ENCODE assay signal across 32 cellular contexts in the genomic region with DNA sequence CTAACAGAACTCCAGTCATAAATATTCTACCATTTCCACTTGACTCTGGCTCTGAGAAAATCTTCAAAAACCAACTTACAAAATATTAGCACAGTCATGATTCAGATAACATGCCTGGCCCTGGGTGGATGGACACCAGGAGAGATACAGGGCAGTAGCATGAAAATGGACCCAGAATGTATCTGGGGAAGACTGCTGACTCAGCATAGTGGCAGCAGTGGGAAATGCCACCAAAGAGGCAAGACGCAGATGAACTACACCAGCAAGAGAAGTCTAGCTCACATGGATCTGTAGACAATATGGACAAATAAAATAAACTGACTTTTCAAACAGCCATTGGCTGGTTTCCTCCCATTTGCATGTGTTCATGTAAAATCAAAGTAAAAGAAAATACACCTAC.
"Had no signal": no experiment of that assay in that cellular context is flagged by ENCODE, and none has a peak within 500 bp of the region (broad histone marks: within the 10 kb centered on the region; RNA-seq: fewer than 3 reads in every experiment).

No MANE protein-coding gene starts in this region.

- FAIRE-seq: endometrium, endothelial cell of umbilical vein had no signal

- DNase-seq: activated CD4-positive, alpha-beta memory T cell treated with anti-CD3 and anti-CD28 coated beads for 36 hours; activated CD4-positive, alpha-beta T cell treated with anti-CD3 and anti-CD28 coated beads for 36 hours; activated CD4-positive, alpha-beta T cell treated with anti-CD3 and anti-CD28 coated beads, Interleukin-2, amount 10 ng/mL, durations not matched to agents 24 days and 14 days; activated CD4-positive, CD25-positive, alpha-beta regulatory T cell; activated CD4-positive, CD25-positive, alpha-beta regulatory T cell treated with anti-CD3 and anti-CD28 coated beads, Interleukin-2, amount 50 U/mL, for 72 hours; activated CD8-positive, alpha-beta memory T cell treated with anti-CD3 and anti-CD28 coated beads, Interleukin-2, amount 10 ng/mL, durations not matched to agents 7 days and 5 days; activated CD8-positive, alpha-beta memory T cell treated with anti-CD3 and anti-CD28 coated beads, Interleukin-2, amount 50 U/mL, for 4 hours; activated CD8-positive, alpha-beta T cell treated with anti-CD3 and anti-CD28 coated beads, Interleukin-2, amount 10 ng/mL, durations not matched to agents 7 days and 5 days; activated effector memory CD4-positive, alpha-beta T cell treated with anti-CD3 and anti-CD28 coated beads, Interleukin-2, amount 50 U/mL, for 16 hours; activated naive CD4-positive, alpha-beta T cell treated with anti-CD3 and anti-CD28 coated beads for 36 hours; activated naive CD8-positive, alpha-beta T cell treated with anti-CD3 and anti-CD28 coated beads for 36 hours; activated naive CD8-positive, alpha-beta T cell treated with anti-CD3 and anti-CD28 coated beads, Interleukin-2, amount 50 U/mL, for 24 hours; activated T-cell treated with anti-CD3 and anti-CD28 coated beads, Interleukin-2, amount 50 U/mL, for 1 hour; activated T-cell treated with anti-CD3 and anti-CD28 coated beads, Interleukin-2, amount 50 U/mL, for 48 hours; adrenal gland; amygdala; aorta; body of pancreas; caudate nucleus; colonic mucosa; effector CD8-positive, alpha-beta T cell; esophagus squamous epithelium; foreskin melanocyte; heart right ventricle; T-helper 2 cell had no signal

- H3K27me3 ChIP-seq: adrenal gland, body of pancreas, colonic mucosa, esophagus squamous epithelium, gastroesophageal sphincter, heart right ventricle had no signal

- H3K9me3 ChIP-seq: adrenal gland, body of pancreas, colonic mucosa, esophagus squamous epithelium, gastroesophageal sphincter, heart right ventricle had no signal

- H3K27ac ChIP-seq: adrenal gland, body of pancreas, colonic mucosa, epithelial cell of prostate, esophagus squamous epithelium, gastroesophageal sphincter, heart right ventricle had no signal

- H3K4me1 ChIP-seq: body of pancreas, colonic mucosa, esophagus squamous epithelium, gastroesophageal sphincter had no signal

- H3K27ac Mint-ChIP-seq: activated CD4-positive, alpha-beta memory T cell treated with anti-CD3 and anti-CD28 coated beads for 36 hours; activated CD4-positive, alpha-beta T cell treated with anti-CD3 and anti-CD28 coated beads for 36 hours; activated CD4-positive, alpha-beta T cell treated with anti-CD3 and anti-CD28 coated beads, Interleukin-2, amount 10 ng/mL, durations not matched to agents 24 days and 14 days; activated CD8-positive, alpha-beta memory T cell treated with anti-CD3 and anti-CD28 coated beads, Interleukin-2, amount 10 ng/mL, durations not matched to agents 7 days and 5 days; activated CD8-positive, alpha-beta T cell treated with anti-CD3 and anti-CD28 coated beads, Interleukin-2, amount 10 ng/mL, durations not matched to agents 7 days and 5 days; activated naive CD4-positive, alpha-beta T cell treated with anti-CD3 and anti-CD28 coated beads for 36 hours; activated naive CD4-positive, alpha-beta T cell treated with anti-CD3 and anti-CD28 coated beads, Interleukin-2, amount 50 U/mL, for 24 hours; activated naive CD8-positive, alpha-beta T cell treated with anti-CD3 and anti-CD28 coated beads for 36 hours; activated naive CD8-positive, alpha-beta T cell treated with anti-CD3 and anti-CD28 coated beads, Interleukin-2, amount 50 U/mL, for 24 hours; activated T-helper 1 cell treated with anti-CD3 and anti-CD28 coated beads, Interleukin-12 subunit alpha, Interleukin-12 subunit beta, Interleukin-2, Interleukin-4 antibody, amounts not matched to agents 30 ng/mL and 10 ng/mL and 1 ng/mL, durations not matched to agents 14 hours and 24 hours and 36 hours; activated T-helper 2 cell treated with anti-CD3 and anti-CD28 coated beads, Interferon-gamma antibody, Interleukin-2, Interleukin-4, amounts not matched to agents 10 μg/mL and 5 μg/mL and 100 μg/mL, durations not matched to agents 14 hours and 24 hours and 36 hours had no signal

- H3K4me3 Mint-ChIP-seq: activated CD4-positive, alpha-beta memory T cell treated with anti-CD3 and anti-CD28 coated beads for 36 hours; activated CD4-positive, alpha-beta T cell treated with anti-CD3 and anti-CD28 coated beads for 36 hours; activated CD4-positive, alpha-beta T cell treated with anti-CD3 and anti-CD28 coated beads, Interleukin-2, amount 10 ng/mL, durations not matched to agents 24 days and 14 days; activated CD8-positive, alpha-beta memory T cell treated with anti-CD3 and anti-CD28 coated beads, Interleukin-2, amount 10 ng/mL, durations not matched to agents 7 days and 5 days; activated CD8-positive, alpha-beta T cell treated with anti-CD3 and anti-CD28 coated beads, Interleukin-2, amount 10 ng/mL, durations not matched to agents 7 days and 5 days; activated naive CD4-positive, alpha-beta T cell treated with anti-CD3 and anti-CD28 coated beads for 36 hours; activated naive CD4-positive, alpha-beta T cell treated with anti-CD3 and anti-CD28 coated beads, Interleukin-2, amount 50 U/mL, for 24 hours; activated naive CD8-positive, alpha-beta T cell treated with anti-CD3 and anti-CD28 coated beads for 36 hours; activated naive CD8-positive, alpha-beta T cell treated with anti-CD3 and anti-CD28 coated beads, Interleukin-2, amount 50 U/mL, for 24 hours; activated T-helper 1 cell treated with anti-CD3 and anti-CD28 coated beads, Interleukin-12 subunit alpha, Interleukin-12 subunit beta, Interleukin-2, Interleukin-4 antibody, amounts not matched to agents 30 ng/mL and 10 ng/mL and 1 ng/mL, durations not matched to agents 14 hours and 24 hours and 36 hours had no signal

- H3K4me1 Mint-ChIP-seq: activated CD8-positive, alpha-beta memory T cell treated with anti-CD3 and anti-CD28 coated beads, Interleukin-2, amount 10 ng/mL, durations not matched to agents 7 days and 5 days; activated naive CD4-positive, alpha-beta T cell treated with anti-CD3 and anti-CD28 coated beads, Interleukin-2, amount 50 U/mL, for 24 hours; activated naive CD8-positive, alpha-beta T cell treated with anti-CD3 and anti-CD28 coated beads for 36 hours; activated naive CD8-positive, alpha-beta T cell treated with anti-CD3 and anti-CD28 coated beads, Interleukin-2, amount 50 U/mL, for 24 hours had no signal

- H3K9me3 Mint-ChIP-seq: activated CD4-positive, alpha-beta memory T cell treated with anti-CD3 and anti-CD28 coated beads for 36 hours; activated naive CD8-positive, alpha-beta T cell treated with anti-CD3 and anti-CD28 coated beads, Interleukin-2, amount 50 U/mL, for 24 hours had no signal

- H3K36me3 Mint-ChIP-seq: activated CD4-positive, alpha-beta memory T cell treated with anti-CD3 and anti-CD28 coated beads for 36 hours; activated CD8-positive, alpha-beta memory T cell treated with anti-CD3 and anti-CD28 coated beads, Interleukin-2, amount 10 ng/mL, durations not matched to agents 7 days and 5 days; activated naive CD4-positive, alpha-beta T cell treated with anti-CD3 and anti-CD28 coated beads, Interleukin-2, amount 50 U/mL, for 24 hours; activated naive CD8-positive, alpha-beta T cell treated with anti-CD3 and anti-CD28 coated beads for 36 hours had no signal

- ATAC-seq: activated CD4-positive, alpha-beta T cell treated with anti-CD3 and anti-CD28 coated beads for 36 hours; activated CD8-positive, alpha-beta memory T cell treated with anti-CD3 and anti-CD28 coated beads, Interleukin-2, amount 10 ng/mL, durations not matched to agents 7 days and 5 days; activated CD8-positive, alpha-beta T cell treated with anti-CD3 and anti-CD28 coated beads, Interleukin-2, amount 10 ng/mL, durations not matched to agents 7 days and 5 days; activated naive CD8-positive, alpha-beta T cell treated with anti-CD3 and anti-CD28 coated beads, Interleukin-2, amount 50 U/mL, for 24 hours; body of pancreas; gastroesophageal sphincter; heart right ventricle had no signal

- H3K27me3 Mint-ChIP-seq: activated CD4-positive, alpha-beta memory T cell treated with anti-CD3 and anti-CD28 coated beads for 36 hours; activated CD4-positive, alpha-beta T cell treated with anti-CD3 and anti-CD28 coated beads for 36 hours; activated CD4-positive, alpha-beta T cell treated with anti-CD3 and anti-CD28 coated beads, Interleukin-2, amount 10 ng/mL, durations not matched to agents 24 days and 14 days; activated CD8-positive, alpha-beta memory T cell treated with anti-CD3 and anti-CD28 coated beads, Interleukin-2, amount 10 ng/mL, durations not matched to agents 7 days and 5 days; activated naive CD4-positive, alpha-beta T cell treated with anti-CD3 and anti-CD28 coated beads, Interleukin-2, amount 50 U/mL, for 24 hours; activated naive CD8-positive, alpha-beta T cell treated with anti-CD3 and anti-CD28 coated beads for 36 hours; activated naive CD8-positive, alpha-beta T cell treated with anti-CD3 and anti-CD28 coated beads, Interleukin-2, amount 50 U/mL, for 24 hours had no signal

- H3K4me3 ChIP-seq: adrenal gland, body of pancreas, colonic mucosa, esophagus squamous epithelium, gastroesophageal sphincter, heart right ventricle had no signal

- H3K36me3 ChIP-seq: adrenal gland, colonic mucosa, gastroesophageal sphincter had no signal
